In genomic region chr10:15405319-15405718, GRCh38 we compare ENCODE assay signal across 26 cellular contexts.
"Had no signal": no experiment of that assay in that cellular context is flagged by ENCODE, and none has a peak within 500 bp of the region (broad histone marks: within the 10 kb centered on the region; RNA-seq: fewer than 3 reads in every experiment).

No MANE protein-coding gene starts in this region.

- H3K9me3 ChIP-seq: testis, thoracic aorta, thyroid gland, tibial artery, transverse colon, upper lobe of right lung, uterus, vagina had no signal

- H3K27ac ChIP-seq: suprapubic skin, testis, thoracic aorta, thyroid gland, tibial artery, tibial nerve, transverse colon, upper lobe of left lung, upper lobe of right lung, uterus, vagina had no signal

- DNase-seq: stimulated activated CD4-positive, alpha-beta T cell treated with anti-CD3 and anti-CD28 coated beads, Interleukin-2, amount 100 ng/mL, for 48 hours; stimulated activated CD4-positive, alpha-beta T cell treated with anti-CD3 and anti-CD28 coated beads, Interleukin-4, amount 100 ng/mL, for 1 hour; stimulated activated CD4-positive, alpha-beta T cell treated with anti-CD3 and anti-CD28 coated beads, Interleukin-4, amount 100 ng/mL, for 24 hours; stimulated activated CD4-positive, alpha-beta T cell treated with anti-CD3 and anti-CD28 coated beads, Interleukin-4, amount 100 ng/mL, for 4 hours; stimulated activated CD8-positive, alpha-beta memory T cell treated with anti-CD3 and anti-CD28 coated beads, Interleukin-4, amount 100 ng/mL, for 48 hours; stimulated activated naive B cell treated with anti-CD40 and anti-IgM and Interleukin-4, amounts not matched to agents 10 μg/mL and 1 μg/mL and 100 μg/mL, for 72 hours; stimulated activated naive CD4-positive, alpha-beta T cell; stimulated activated naive CD4-positive, alpha-beta T cell treated with Interleukin-2 at 50 U/mL for 16 hours; stimulated activated naive CD8-positive, alpha-beta T cell treated with anti-CD3 and anti-CD28 coated beads, Interleukin-15, amount 100 ng/mL, for 72 hours; stimulated activated naive CD8-positive, alpha-beta T cell treated with anti-CD3 and anti-CD28 coated beads, Interleukin-15, Interleukin-2, amounts not matched to agents 100 U/mL and 50 U/mL, for 24 hours; substantia nigra; testis; thyroid gland; tibial artery; transverse colon; trophoblast cell; upper lobe of left lung; upper lobe of right lung; uterus had no signal

- ATAC-seq: stimulated activated effector memory CD8-positive, alpha-beta T cell treated with anti-CD3 and anti-CD28 coated beads, Interleukin-12 subunit alpha, Interleukin-12 subunit beta, amount 100 ng/mL, for 72 hours; stimulated activated memory B cell treated with anti-CD40 and anti-IgM and Interleukin-4, amounts not matched to agents 10 μg/mL and 1 μg/mL and 100 μg/mL, for 72 hours; stimulated activated naive B cell treated with anti-CD40 and anti-IgM and Interleukin-4, amounts not matched to agents 10 μg/mL and 1 μg/mL and 100 μg/mL, for 72 hours; stimulated activated naive CD8-positive, alpha-beta T cell treated with anti-CD3 and anti-CD28 coated beads, Interleukin-15, amount 100 ng/mL, for 72 hours; stimulated activated naive CD8-positive, alpha-beta T cell treated with anti-CD3 and anti-CD28 coated beads, Interleukin-15, Interleukin-2, amounts not matched to agents 100 U/mL and 50 U/mL, for 24 hours; upper lobe of right lung had no signal

- FAIRE-seq: urothelium cell line had no signal

- H3K4me3 ChIP-seq: suprapubic skin, testis, thoracic aorta, thyroid gland, tibial artery, tibial nerve, transverse colon, upper lobe of left lung, upper lobe of right lung, uterus, vagina had no signal

- H3K4me1 ChIP-seq: suprapubic skin, testis, thyroid gland, tibial artery, tibial nerve, transverse colon, upper lobe of left lung, upper lobe of right lung, uterus, vagina had no signal

- H3K27me3 ChIP-seq: suprapubic skin, testis, thyroid gland, tibial artery, tibial nerve, transverse colon, upper lobe of left lung, upper lobe of right lung, uterus, vagina had no signal

- H3K36me3 ChIP-seq: suprapubic skin, thoracic aorta, thyroid gland, tibial artery, tibial nerve, transverse colon, upper lobe of left lung, upper lobe of right lung, uterus, vagina had no signal
